In the genomic region with DNA sequence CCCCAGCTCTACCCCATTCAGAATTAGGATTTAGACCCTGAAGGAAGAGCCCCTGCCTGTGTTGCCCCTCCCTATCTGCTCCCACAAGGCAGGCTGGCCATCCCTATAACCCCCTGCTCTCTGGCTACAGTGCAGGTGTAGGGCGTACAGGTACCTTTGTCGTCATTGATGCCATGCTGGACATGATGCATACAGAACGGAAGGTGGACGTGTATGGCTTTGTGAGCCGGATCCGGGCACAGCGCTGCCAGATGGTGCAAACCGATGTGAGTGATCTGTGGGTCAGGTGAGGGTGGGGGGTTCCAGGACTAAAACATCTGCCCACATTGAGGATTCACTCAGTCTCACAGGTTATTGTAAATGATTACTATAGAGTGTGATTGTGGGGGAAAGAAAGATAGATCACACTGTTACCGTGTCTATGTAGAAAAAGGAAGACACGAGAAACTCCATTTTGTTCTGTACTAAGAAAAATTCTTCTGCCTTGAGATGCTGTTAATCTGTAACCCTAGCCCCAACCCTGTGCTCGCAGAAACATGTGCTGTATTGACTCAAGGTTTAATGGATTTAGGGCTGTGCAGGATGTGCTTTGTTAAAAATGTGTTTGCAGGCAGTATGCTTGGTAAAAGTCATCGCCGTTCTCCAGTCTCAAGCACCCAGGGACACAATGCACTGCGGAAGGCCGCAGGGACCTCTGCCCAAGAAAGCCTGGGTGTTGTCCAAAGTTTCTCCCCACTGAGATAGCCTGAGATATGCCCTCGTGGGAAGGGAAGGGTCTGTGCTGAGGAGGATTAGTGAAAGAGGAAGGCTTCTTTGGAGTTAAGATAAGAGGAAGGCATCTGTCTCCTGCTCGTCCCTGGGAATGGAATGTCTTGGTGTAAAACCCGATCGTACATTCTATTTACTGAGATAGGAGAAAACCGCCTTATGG, we compare ENCODE assay signal across 13 cellular contexts. TPM values are rescaled to one million over a fixed set of nuclear protein-coding genes. Genes with fewer than 3 reads are reported as not detected.
"Had no signal": no experiment of that assay in that cellular context is flagged by ENCODE, and none has a peak within 500 bp of the region (broad histone marks: within the 10 kb centered on the region; RNA-seq: fewer than 3 reads in every experiment).

No MANE protein-coding gene starts in this region.

RNA-seq across cellular contexts. Expression of a gene that starts 20.6 kb away (rescaled TPM):
- total RNA-seq: chondrocyte, epithelial cell of proximal tubule, fibroblast of lung, foreskin keratinocyte, glomerular endothelial cell, left ventricle myocardium inferior, lung microvascular endothelial cell, occipital lobe, testis, vagina had no signal
- polyA plus RNA-seq: cardiac muscle cell, fibroblast of lung, foreskin keratinocyte, immature natural killer cell had no signal

RNA-seq across cellular contexts. Expression of a gene that starts 48.6 kb away (rescaled TPM):
- total RNA-seq: cardiac muscle cell, chondrocyte, epithelial cell of proximal tubule, fibroblast of lung, foreskin keratinocyte, glomerular endothelial cell, left ventricle myocardium inferior, lung microvascular endothelial cell, occipital lobe, vagina had no signal
- polyA plus RNA-seq: cardiac muscle cell, fibroblast of lung, foreskin keratinocyte, neural cell had no signal
